In genomic region chr5:100108883-100109282, GRCh38 we compare ENCODE assay signal across 39 cellular contexts.
"Had no signal": no experiment of that assay in that cellular context is flagged by ENCODE, and none has a peak within 500 bp of the region (broad histone marks: within the 10 kb centered on the region; RNA-seq: fewer than 3 reads in every experiment).

No MANE protein-coding gene starts in this region.

- H3K27ac Mint-ChIP-seq: activated naive CD4-positive, alpha-beta T cell treated with anti-CD3 and anti-CD28 coated beads for 36 hours; activated naive CD4-positive, alpha-beta T cell treated with anti-CD3 and anti-CD28 coated beads, Interleukin-2, amount 10 ng/mL, durations not matched to agents 7 days and 5 days; activated naive CD4-positive, alpha-beta T cell treated with anti-CD3 and anti-CD28 coated beads, Interleukin-2, amount 50 U/mL, for 24 hours; activated naive CD4-positive, alpha-beta T cell treated with anti-CD3 and anti-CD28 coated beads, Interleukin-2, amount 50 U/mL, for 72 hours; activated naive CD8-positive, alpha-beta T cell; activated naive CD8-positive, alpha-beta T cell treated with anti-CD3 and anti-CD28 coated beads for 36 hours; activated naive CD8-positive, alpha-beta T cell treated with anti-CD3 and anti-CD28 coated beads, Interleukin-2, amount 10 ng/mL, durations not matched to agents 7 days and 5 days; activated naive CD8-positive, alpha-beta T cell treated with anti-CD3 and anti-CD28 coated beads, Interleukin-2, amount 50 U/mL, for 24 hours; activated T-cell treated with anti-CD3 and anti-CD28 coated beads, Interleukin-2, amount 50 U/mL, for 24 hours; activated T-cell treated with anti-CD3 and anti-CD28 coated beads, Interleukin-2, amount 50 U/mL, for 72 hours; activated T-helper 1 cell treated with anti-CD3 and anti-CD28 coated beads, Interleukin-12 subunit alpha, Interleukin-12 subunit beta, Interleukin-2, Interleukin-4 antibody, amounts not matched to agents 30 ng/mL and 10 ng/mL and 1 ng/mL, durations not matched to agents 14 hours and 24 hours and 36 hours; activated T-helper 17 cell treated with anti-CD3 and anti-CD28 coated beads, Interleukin-2, amount 50 U/mL, for 72 hours; activated T-helper 2 cell treated with anti-CD3 and anti-CD28 coated beads, Interferon-gamma antibody, Interleukin-2, Interleukin-4, amounts not matched to agents 10 μg/mL and 5 μg/mL and 100 μg/mL, durations not matched to agents 14 hours and 24 hours and 36 hours; brain had no signal

- H3K36me3 Mint-ChIP-seq: activated naive CD4-positive, alpha-beta T cell treated with anti-CD3 and anti-CD28 coated beads, Interleukin-2, amount 10 ng/mL, durations not matched to agents 7 days and 5 days; activated naive CD4-positive, alpha-beta T cell treated with anti-CD3 and anti-CD28 coated beads, Interleukin-2, amount 50 U/mL, for 24 hours; activated naive CD8-positive, alpha-beta T cell; activated naive CD8-positive, alpha-beta T cell treated with anti-CD3 and anti-CD28 coated beads for 36 hours; activated naive CD8-positive, alpha-beta T cell treated with anti-CD3 and anti-CD28 coated beads, Interleukin-2, amount 10 ng/mL, durations not matched to agents 7 days and 5 days; brain had no signal

- H3K9me3 ChIP-seq: body of pancreas had no signal

- H3K27me3 Mint-ChIP-seq: activated naive CD4-positive, alpha-beta T cell treated with anti-CD3 and anti-CD28 coated beads, Interleukin-2, amount 10 ng/mL, durations not matched to agents 7 days and 5 days; activated naive CD4-positive, alpha-beta T cell treated with anti-CD3 and anti-CD28 coated beads, Interleukin-2, amount 50 U/mL, for 24 hours; activated naive CD8-positive, alpha-beta T cell; activated naive CD8-positive, alpha-beta T cell treated with anti-CD3 and anti-CD28 coated beads for 36 hours; activated naive CD8-positive, alpha-beta T cell treated with anti-CD3 and anti-CD28 coated beads, Interleukin-2, amount 10 ng/mL, durations not matched to agents 7 days and 5 days; activated naive CD8-positive, alpha-beta T cell treated with anti-CD3 and anti-CD28 coated beads, Interleukin-2, amount 50 U/mL, for 24 hours; activated T-cell treated with anti-CD3 and anti-CD28 coated beads, Interleukin-2, amount 50 U/mL, for 24 hours; activated T-helper 17 cell treated with anti-CD3 and anti-CD28 coated beads, Interleukin-2, amount 50 U/mL, for 72 hours; brain; central memory CD8-positive, alpha-beta T cell had no signal

- H3K4me3 Mint-ChIP-seq: activated naive CD4-positive, alpha-beta T cell treated with anti-CD3 and anti-CD28 coated beads for 36 hours; activated naive CD4-positive, alpha-beta T cell treated with anti-CD3 and anti-CD28 coated beads, Interleukin-2, amount 10 ng/mL, durations not matched to agents 7 days and 5 days; activated naive CD4-positive, alpha-beta T cell treated with anti-CD3 and anti-CD28 coated beads, Interleukin-2, amount 50 U/mL, for 24 hours; activated naive CD8-positive, alpha-beta T cell; activated naive CD8-positive, alpha-beta T cell treated with anti-CD3 and anti-CD28 coated beads for 36 hours; activated naive CD8-positive, alpha-beta T cell treated with anti-CD3 and anti-CD28 coated beads, Interleukin-2, amount 10 ng/mL, durations not matched to agents 7 days and 5 days; activated naive CD8-positive, alpha-beta T cell treated with anti-CD3 and anti-CD28 coated beads, Interleukin-2, amount 50 U/mL, for 24 hours; activated T-cell treated with anti-CD3 and anti-CD28 coated beads, Interleukin-2, amount 50 U/mL, for 24 hours; activated T-cell treated with anti-CD3 and anti-CD28 coated beads, Interleukin-2, amount 50 U/mL, for 4 hours; activated T-cell treated with anti-CD3 and anti-CD28 coated beads, Interleukin-2, amount 50 U/mL, for 72 hours; activated T-helper 1 cell treated with anti-CD3 and anti-CD28 coated beads, Interleukin-12 subunit alpha, Interleukin-12 subunit beta, Interleukin-2, Interleukin-4 antibody, amounts not matched to agents 30 ng/mL and 10 ng/mL and 1 ng/mL, durations not matched to agents 14 hours and 24 hours and 36 hours; activated T-helper 17 cell treated with anti-CD3 and anti-CD28 coated beads, Interleukin-2, amount 50 U/mL, for 72 hours; brain; central memory CD8-positive, alpha-beta T cell had no signal

- ATAC-seq: activated naive CD4-positive, alpha-beta T cell treated with anti-CD3 and anti-CD28 coated beads, Interleukin-2, amount 50 U/mL, for 72 hours; activated naive CD8-positive, alpha-beta T cell treated with anti-CD3 and anti-CD28 coated beads, Interleukin-2, amount 50 U/mL, for 24 hours; activated T-cell treated with anti-CD3 and anti-CD28 coated beads, Interleukin-2, amount 50 U/mL, for 4 hours; activated T-cell treated with anti-CD3 and anti-CD28 coated beads, Interleukin-2, amount 50 U/mL, for 72 hours; activated T-helper 17 cell treated with anti-CD3 and anti-CD28 coated beads, Interleukin-2, amount 50 U/mL, for 72 hours; body of pancreas had no signal

- H3K4me1 ChIP-seq: adrenal gland, ascending aorta, body of pancreas, breast epithelium had no signal

- DNase-seq: activated effector memory CD4-positive, alpha-beta T cell treated with anti-CD3 and anti-CD28 coated beads, Interleukin-2, amount 50 U/mL, for 16 hours; activated effector memory CD4-positive, alpha-beta T cell treated with Interleukin-2 at 50 U/mL for 16 hours; activated gamma-delta T cell; activated gamma-delta T cell treated with Interleukin-2 at 50 U/mL for 16 hours; activated naive CD4-positive, alpha-beta T cell; activated naive CD4-positive, alpha-beta T cell treated with anti-CD3 and anti-CD28 coated beads for 36 hours; activated naive CD4-positive, alpha-beta T cell treated with anti-CD3 and anti-CD28 coated beads, Interleukin-2, amount 10 ng/mL, durations not matched to agents 7 days and 5 days; activated naive CD4-positive, alpha-beta T cell treated with anti-CD3 and anti-CD28 coated beads, Interleukin-2, amount 50 U/mL, for 16 hours; activated naive CD4-positive, alpha-beta T cell treated with Interleukin-2 at 50 U/mL for 16 hours; activated naive CD8-positive, alpha-beta T cell treated with anti-CD3 and anti-CD28 coated beads for 36 hours; activated naive CD8-positive, alpha-beta T cell treated with anti-CD3 and anti-CD28 coated beads, Interleukin-2, amount 10 ng/mL, durations not matched to agents 7 days and 5 days; activated naive CD8-positive, alpha-beta T cell treated with anti-CD3 and anti-CD28 coated beads, Interleukin-2, amount 50 U/mL, for 24 hours; activated T-cell treated with anti-CD3 and anti-CD28 coated beads for 4 hours; activated T-cell treated with anti-CD3 and anti-CD28 coated beads, Interleukin-2, amount 50 U/mL, for 1 hour; activated T-cell treated with anti-CD3 and anti-CD28 coated beads, Interleukin-2, amount 50 U/mL, for 24 hours; activated T-cell treated with anti-CD3 and anti-CD28 coated beads, Interleukin-2, amount 50 U/mL, for 4 hours; activated T-cell treated with anti-CD3 and anti-CD28 coated beads, Interleukin-2, amount 50 U/mL, for 48 hours; activated T-cell treated with anti-CD3 and anti-CD28 coated beads, Interleukin-2, amount 50 U/mL, for 72 hours; adrenal gland; amniotic stem cell; amygdala; anterior cingulate cortex; aorta; body of pancreas; brain microvascular endothelial cell; caudate nucleus; central memory CD4-positive, alpha-beta T cell; cerebellar nuclear complex had no signal

- H3K27ac ChIP-seq: adrenal gland, ascending aorta, body of pancreas, brain microvascular endothelial cell, breast epithelium, cardiac muscle cell had no signal

- H3K36me3 ChIP-seq: adrenal gland, ascending aorta, brain microvascular endothelial cell, breast epithelium, cardiac muscle cell had no signal

- H3K4me3 ChIP-seq: adrenal gland, ascending aorta, body of pancreas, breast epithelium, cardiac muscle cell had no signal

- H3K4me1 Mint-ChIP-seq: activated naive CD4-positive, alpha-beta T cell treated with anti-CD3 and anti-CD28 coated beads, Interleukin-2, amount 10 ng/mL, durations not matched to agents 7 days and 5 days; activated naive CD4-positive, alpha-beta T cell treated with anti-CD3 and anti-CD28 coated beads, Interleukin-2, amount 50 U/mL, for 24 hours; activated naive CD8-positive, alpha-beta T cell treated with anti-CD3 and anti-CD28 coated beads for 36 hours; activated naive CD8-positive, alpha-beta T cell treated with anti-CD3 and anti-CD28 coated beads, Interleukin-2, amount 10 ng/mL, durations not matched to agents 7 days and 5 days; activated naive CD8-positive, alpha-beta T cell treated with anti-CD3 and anti-CD28 coated beads, Interleukin-2, amount 50 U/mL, for 24 hours; activated T-helper 17 cell treated with anti-CD3 and anti-CD28 coated beads, Interleukin-2, amount 50 U/mL, for 72 hours; brain; central memory CD8-positive, alpha-beta T cell had no signal

- H3K27me3 ChIP-seq: adrenal gland, ascending aorta, body of pancreas, brain microvascular endothelial cell, breast epithelium, cardiac muscle cell had no signal
